35 cellular contexts compared by ENCODE assay signal in the genomic region with DNA sequence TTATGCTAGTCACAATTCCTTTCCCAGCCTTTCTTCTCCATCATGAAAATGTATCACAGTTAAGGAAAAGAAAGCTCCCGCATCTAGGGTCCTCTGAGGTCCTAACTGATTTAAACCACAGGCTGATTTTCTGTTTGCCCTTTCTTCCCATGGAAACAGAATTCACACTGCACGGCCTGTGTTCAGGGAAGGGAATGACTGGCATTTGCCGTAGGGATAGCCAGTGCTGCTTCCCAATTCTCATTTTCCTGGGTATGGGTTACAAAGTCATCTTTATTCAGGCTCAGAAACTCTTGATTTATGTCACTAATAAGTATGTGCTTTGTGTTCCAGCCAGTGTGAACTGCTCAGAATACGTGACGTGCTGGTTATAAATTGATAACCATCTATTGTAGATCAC.
"Had no signal": no experiment of that assay in that cellular context is flagged by ENCODE, and none has a peak within 500 bp of the region (broad histone marks: within the 10 kb centered on the region; RNA-seq: fewer than 3 reads in every experiment).

No MANE protein-coding gene starts in this region.

- H3K36me3 ChIP-seq: adrenal gland, brain microvascular endothelial cell, breast epithelium had no signal

- H3K27ac Mint-ChIP-seq: activated B cell treated with CpG ODN at 0.5 μM for 24 hours; activated CD4-positive, alpha-beta memory T cell treated with anti-CD3 and anti-CD28 coated beads for 36 hours; activated CD4-positive, alpha-beta T cell treated with anti-CD3 and anti-CD28 coated beads, Interleukin-2, amount 10 ng/mL, durations not matched to agents 24 days and 14 days; activated CD8-positive, alpha-beta T cell treated with anti-CD3 and anti-CD28 coated beads for 36 hours; activated naive CD4-positive, alpha-beta T cell treated with anti-CD3 and anti-CD28 coated beads for 36 hours; activated naive CD4-positive, alpha-beta T cell treated with anti-CD3 and anti-CD28 coated beads, Interleukin-2, amount 50 U/mL, for 72 hours; activated naive CD8-positive, alpha-beta T cell treated with anti-CD3 and anti-CD28 coated beads for 36 hours; activated T-cell treated with anti-CD3 and anti-CD28 coated beads, Interleukin-2, amount 50 U/mL, for 72 hours; activated T-helper 1 cell treated with anti-CD3 and anti-CD28 coated beads, Interleukin-12 subunit alpha, Interleukin-12 subunit beta, Interleukin-2, Interleukin-4 antibody, amounts not matched to agents 30 ng/mL and 10 ng/mL and 1 ng/mL, durations not matched to agents 14 hours and 24 hours and 36 hours; activated T-helper 17 cell treated with anti-CD3 and anti-CD28 coated beads, Interleukin-2, amount 50 U/mL, for 72 hours; T-helper 1 cell treated with Interleukin-12 subunit alpha and Interleukin-12 subunit beta and Interleukin-4 antibody, amounts not matched to agents 30 μg/mL and 1 μg/mL, for 36 hours; T-helper 2 cell treated with Interferon-gamma antibody and Interleukin-4, amounts not matched to agents 5 μg/mL and 100 μg/mL, for 36 hours had no signal

- H3K4me1 ChIP-seq: adrenal gland, body of pancreas, breast epithelium had no signal

- H3K27me3 Mint-ChIP-seq: activated B cell treated with CpG ODN at 0.5 μM for 24 hours; activated CD4-positive, alpha-beta memory T cell treated with anti-CD3 and anti-CD28 coated beads for 36 hours; activated CD4-positive, alpha-beta T cell treated with anti-CD3 and anti-CD28 coated beads, Interleukin-2, amount 10 ng/mL, durations not matched to agents 24 days and 14 days; activated CD8-positive, alpha-beta T cell treated with anti-CD3 and anti-CD28 coated beads for 36 hours; activated naive CD8-positive, alpha-beta T cell treated with anti-CD3 and anti-CD28 coated beads for 36 hours; activated T-helper 17 cell treated with anti-CD3 and anti-CD28 coated beads, Interleukin-2, amount 50 U/mL, for 72 hours had no signal

- H3K4me3 ChIP-seq: adrenal gland, body of pancreas, breast epithelium had no signal

- H3K36me3 Mint-ChIP-seq: activated CD4-positive, alpha-beta memory T cell treated with anti-CD3 and anti-CD28 coated beads for 36 hours; activated naive CD8-positive, alpha-beta T cell treated with anti-CD3 and anti-CD28 coated beads for 36 hours had no signal

- H3K27ac ChIP-seq: adrenal gland, body of pancreas, brain microvascular endothelial cell, VCaP had no signal

- H3K9me3 ChIP-seq: adrenal gland, body of pancreas, breast epithelium had no signal

- H3K4me1 Mint-ChIP-seq: activated B cell treated with CpG ODN at 0.5 μM for 24 hours; activated CD4-positive, alpha-beta T cell treated with anti-CD3 and anti-CD28 coated beads, Interleukin-2, amount 10 ng/mL, durations not matched to agents 24 days and 14 days; activated naive CD8-positive, alpha-beta T cell treated with anti-CD3 and anti-CD28 coated beads for 36 hours; activated T-helper 17 cell treated with anti-CD3 and anti-CD28 coated beads, Interleukin-2, amount 50 U/mL, for 72 hours had no signal

- H3K9me3 Mint-ChIP-seq: activated B cell treated with CpG ODN at 0.5 μM for 24 hours; activated CD4-positive, alpha-beta T cell treated with anti-CD3 and anti-CD28 coated beads, Interleukin-2, amount 10 ng/mL, durations not matched to agents 24 days and 14 days; activated naive CD8-positive, alpha-beta T cell treated with anti-CD3 and anti-CD28 coated beads for 36 hours; activated T-cell treated with anti-CD3 and anti-CD28 coated beads, Interleukin-2, amount 50 U/mL, for 4 hours had no signal

- ATAC-seq: activated CD8-positive, alpha-beta T cell treated with anti-CD3 and anti-CD28 coated beads for 36 hours; activated naive CD4-positive, alpha-beta T cell treated with anti-CD3 and anti-CD28 coated beads, Interleukin-2, amount 50 U/mL, for 72 hours; activated T-cell treated with anti-CD3 and anti-CD28 coated beads, Interleukin-2, amount 50 U/mL, for 4 hours; activated T-cell treated with anti-CD3 and anti-CD28 coated beads, Interleukin-2, amount 50 U/mL, for 72 hours; activated T-helper 17 cell treated with anti-CD3 and anti-CD28 coated beads, Interleukin-2, amount 50 U/mL, for 72 hours; body of pancreas had no signal

- H3K4me3 Mint-ChIP-seq: activated B cell treated with CpG ODN at 0.5 μM for 24 hours; activated CD4-positive, alpha-beta memory T cell treated with anti-CD3 and anti-CD28 coated beads for 36 hours; activated CD4-positive, alpha-beta T cell treated with anti-CD3 and anti-CD28 coated beads, Interleukin-2, amount 10 ng/mL, durations not matched to agents 24 days and 14 days; activated CD8-positive, alpha-beta T cell treated with anti-CD3 and anti-CD28 coated beads for 36 hours; activated naive CD4-positive, alpha-beta T cell treated with anti-CD3 and anti-CD28 coated beads for 36 hours; activated naive CD8-positive, alpha-beta T cell treated with anti-CD3 and anti-CD28 coated beads for 36 hours; activated T-cell treated with anti-CD3 and anti-CD28 coated beads, Interleukin-2, amount 50 U/mL, for 4 hours; activated T-cell treated with anti-CD3 and anti-CD28 coated beads, Interleukin-2, amount 50 U/mL, for 72 hours; activated T-helper 1 cell treated with anti-CD3 and anti-CD28 coated beads, Interleukin-12 subunit alpha, Interleukin-12 subunit beta, Interleukin-2, Interleukin-4 antibody, amounts not matched to agents 30 ng/mL and 10 ng/mL and 1 ng/mL, durations not matched to agents 14 hours and 24 hours and 36 hours; activated T-helper 17 cell treated with anti-CD3 and anti-CD28 coated beads, Interleukin-2, amount 50 U/mL, for 72 hours; T-helper 1 cell treated with Interleukin-12 subunit alpha and Interleukin-12 subunit beta and Interleukin-4 antibody, amounts not matched to agents 30 μg/mL and 1 μg/mL, for 36 hours; T-helper 2 cell treated with Interferon-gamma antibody and Interleukin-4, amounts not matched to agents 5 μg/mL and 100 μg/mL, for 36 hours had no signal

- DNase-seq: activated B cell treated with CpG ODN at 0.5 μM for 24 hours; activated CD4-positive, alpha-beta memory T cell treated with anti-CD3 and anti-CD28 coated beads for 36 hours; activated CD4-positive, alpha-beta T cell treated with anti-CD3 and anti-CD28 coated beads for 4 hours; activated CD4-positive, alpha-beta T cell treated with anti-CD3 and anti-CD28 coated beads, Interleukin-2, amount 10 ng/mL, durations not matched to agents 24 days and 14 days; activated CD4-positive, alpha-beta T cell treated with anti-CD3 and anti-CD28 coated beads, Interleukin-2, amount 50 U/mL, for 1 hour; activated CD4-positive, alpha-beta T cell treated with anti-CD3 and anti-CD28 coated beads, Interleukin-2, amount 50 U/mL, for 4 hours; activated CD4-positive, CD25-positive, alpha-beta regulatory T cell treated with anti-CD3 and anti-CD28 coated beads, Interleukin-2, amount 50 U/mL, for 72 hours; activated CD8-positive, alpha-beta memory T cell treated with anti-CD3 and anti-CD28 coated beads, Interleukin-2, amount 50 U/mL, for 4 hours; activated CD8-positive, alpha-beta T cell treated with anti-CD3 and anti-CD28 coated beads for 36 hours; activated effector memory CD4-positive, alpha-beta T cell treated with anti-CD3 and anti-CD28 coated beads, Interleukin-2, amount 50 U/mL, for 16 hours; activated gamma-delta T cell treated with Interleukin-2 at 50 U/mL for 16 hours; activated naive CD4-positive, alpha-beta T cell; activated naive CD4-positive, alpha-beta T cell treated with anti-CD3 and anti-CD28 coated beads for 36 hours; activated naive CD4-positive, alpha-beta T cell treated with anti-CD3 and anti-CD28 coated beads, Interleukin-2, amount 50 U/mL, for 16 hours; activated naive CD8-positive, alpha-beta T cell treated with anti-CD3 and anti-CD28 coated beads for 36 hours; activated T-cell treated with anti-CD3 and anti-CD28 coated beads for 4 hours; activated T-cell treated with anti-CD3 and anti-CD28 coated beads, Interleukin-2, amount 50 U/mL, for 1 hour; activated T-cell treated with anti-CD3 and anti-CD28 coated beads, Interleukin-2, amount 50 U/mL, for 4 hours; activated T-cell treated with anti-CD3 and anti-CD28 coated beads, Interleukin-2, amount 50 U/mL, for 72 hours; adrenal gland; amniotic stem cell; aorta; body of pancreas; brain microvascular endothelial cell; central memory CD4-positive, alpha-beta T cell; T-helper 1 cell; T-helper 2 cell; T-helper 9 cell had no signal

- H3K27me3 ChIP-seq: adrenal gland, body of pancreas, brain microvascular endothelial cell, breast epithelium had no signal
